ENCODE assay signal across 27 cellular contexts in genomic region chr1:56156937-56157336, GRCh38.
A peak's percentile ranks its signal among the peaks of the same experiment; 100 is the strongest.
DNase-seq lines count a peak whose midpoint lies in the region; ATAC-seq, FAIRE-seq and TF ChIP-seq lines count a peak whose summit lies in the region.
"Had no signal": no experiment of that assay in that cellular context is flagged by ENCODE, and none has a peak within 500 bp of the region (broad histone marks: within the 10 kb centered on the region; RNA-seq: fewer than 3 reads in every experiment).

No MANE protein-coding gene starts in this region.

- H4K20me1 ChIP-seq in H1 (replicated peaks in 1 of 2; ENCODE audit: control insufficient read depth in 1 of 2, insufficient read depth in 2 of 2, low read length in 2 of 2) = no peaks in the 10 kb centered on the region
- H4K20me1 ChIP-seq: BLaER1 had no signal

- H3K27ac ChIP-seq in KOPT-K1 (ENCODE audit: low read depth, low read length, poor library complexity, severe bottlenecking) = peak overlapping the region; percentile 54
- no peak overlapping the region for H3K27ac ChIP-seq in H1 (ENCODE audit: low read depth, low read length)
- peak overlapping the region; percentile 63 to 76 (median 66) for H3K27ac ChIP-seq in thyroid gland
- H3K27ac ChIP-seq in effector memory CD4-positive, alpha-beta T cell (ENCODE audit: insufficient read depth, low read length, poor library complexity, severe bottlenecking) = no peak overlapping the region
- no peak overlapping the region for H3K27ac ChIP-seq in aorta (ENCODE audit: low read depth in 1 of 2, low read length in 2 of 2)
- H3K27ac ChIP-seq: 22Rv1, BLaER1, RWPE1, SJCRH30 had no signal

- no peak overlapping the region for H3K56ac ChIP-seq in H1 (replicated peaks; ENCODE audit: insufficient read length, low read depth, low read length)

- H3K9me3 ChIP-seq in KOPT-K1 (ENCODE audit: insufficient read depth, low read length, poor library complexity, severe bottlenecking) (no peaks in the 10 kb centered on the region), H1 (ENCODE audit: insufficient read depth in 2 of 2, low read depth in 1 of 2, low read length in 1 of 2) (no peaks in the 10 kb centered on the region), thyroid gland (no peaks in the 10 kb centered on the region), aorta (ENCODE audit: control insufficient read depth, low read length) (no peaks in the 10 kb centered on the region)
- no peaks in the 10 kb centered on the region for H3K9me3 ChIP-seq in effector memory CD4-positive, alpha-beta T cell (ENCODE audit: control insufficient read depth, low read length)
- H3K9me3 ChIP-seq: BLaER1, Caco-2, SJCRH30 had no signal

- no peak overlapping the region for H2AFZ ChIP-seq in H1 (ENCODE audit: low read length)

- no peak overlapping the region for H3K14ac ChIP-seq in H1 (ENCODE audit: insufficient read length)

- no peak overlapping the region for H2BK120ac ChIP-seq in H1 (replicated peaks; ENCODE audit: low read depth, low read length)

- H3K79me1 ChIP-seq in H1 (ENCODE audit: low read depth, low read length) = no peaks in the 10 kb centered on the region

- CTCF ChIA-PET in H1 (lab: Charles Lee; ENCODE audit: partially characterized antibody) = interaction anchor here (0.6 kb wide), 1 partner anchor 27 kb away, joined by 3 read pairs; no protein-coding TSS in a partner anchor

- H4K5ac ChIP-seq in H1 (ENCODE audit: insufficient read length, low read depth, low read length) = no peak overlapping the region

- H3K36me3 ChIP-seq in KOPT-K1 (ENCODE audit: insufficient read depth, low read length) (no peaks in the 10 kb centered on the region), H1 (ENCODE audit: control insufficient read depth in 2 of 4, insufficient read depth in 4 of 4, low read length in 3 of 4) (no peaks in the 10 kb centered on the region), thyroid gland (no peaks in the 10 kb centered on the region), aorta (ENCODE audit: control insufficient read depth in 1 of 2, insufficient read depth in 2 of 2, low read length in 1 of 2) (no peaks in the 10 kb centered on the region)
- H3K36me3 ChIP-seq in effector memory CD4-positive, alpha-beta T cell (ENCODE audit: control insufficient read depth, insufficient read depth, low read length) = no peaks in the 10 kb centered on the region
- H3K36me3 ChIP-seq: BLaER1, SJCRH30 had no signal

- DNase-seq in NCI-H2029 (lab: John Stamatoyannopoulos, UW) = peak; percentile 39
- DNase-seq in NCI-H2029 treated with DMSO at 0.1 percent for 48 hours (lab: John Stamatoyannopoulos, UW) = no peak
- DNase-seq in H1 (ENCODE audit: low read depth in 1 of 2, low spot score in 2 of 2) = no peak
- DNase-seq in thyroid gland = peak; percentile 50 to 56
- no peak for DNase-seq in effector memory CD4-positive, alpha-beta T cell
- no peak for DNase-seq in aorta
- DNase-seq: ACHN; Caco-2; CD4-positive, alpha-beta T cell; DMS 273 treated with DMSO at 0.1 percent for 48 hours; DMS79 treated with DMSO at 0.1 percent for 48 hours; H7; MM.1S; NCI-H1048; NCI-H1417 treated with DMSO at 0.1 percent for 48 hours; NCI-H187; NCI-H226; NCI-H526; SJCRH30; T-cell had no signal

- WGBS in H1 (ENCODE audit: extremely low coverage in 1 of 2, insufficient coverage in 1 of 2, insufficient read length in 1 of 2, insufficient replicate concordance in 2 of 2, low coverage in 1 of 2, low lambda C conversion rate in 2 of 2, missing lambda C conversion rate in 1 of 2), 2 experiments = 86% methylated on average over 6 of the region's 6 CpGs; no CpG with 5 or more reads in 1 of the 2 experiments
- WGBS in thyroid gland, 2 donors = 73 to 76% methylated on average over 6 of the region's 6 CpGs
- 77% methylated on average over 6 of the region's 6 CpGs for WGBS in aorta, 2 donors

- H3K23ac ChIP-seq in H1 (ENCODE audit: insufficient read length) = no peak overlapping the region

- H3K9ac ChIP-seq in H1 (replicated peaks in 1 of 4; ENCODE audit: extremely low read depth in 1 of 4, low read depth in 3 of 4, low read length in 3 of 4) = no peak overlapping the region
- H3K9ac ChIP-seq: BLaER1 had no signal

- no peak overlapping the region for H2BK5ac ChIP-seq in H1 (ENCODE audit: low read depth, low read length)

- no peak; a peak in 1 of 4 replicates for TF ChIP-seq RAD21 in H1 (IDR thresholded peaks at IDR 0.05 in 1 of 2, conservative IDR thresholded peaks at IDR 0.05 in 1 of 2; ENCODE audit: low read depth in 2 of 2, low read length in 2 of 2)

- H2BK20ac ChIP-seq in H1 (ENCODE audit: low read length) = peak overlapping the region; percentile 28; the same call in 1 of the 2 replicates

- H2AK5ac ChIP-seq in H1 (ENCODE audit: low read depth, low read length) = no peak overlapping the region

- H3K79me2 ChIP-seq in H1 (ENCODE audit: control insufficient read depth in 1 of 2, insufficient read depth in 2 of 2, low read length in 2 of 2) = no peaks in the 10 kb centered on the region

- TF ChIP-seq POLR2A in H1 (IDR thresholded peaks at IDR 0.05; ENCODE audit: control extremely low read depth in 1 of 2, low read depth in 2 of 2, low read length in 2 of 2) (no peak), thyroid gland (IDR thresholded peaks at IDR 0.05) (no peak)

- POLR2A ChIA-PET in H1 (lab: Charles Lee; ENCODE audit: partially characterized antibody) = no interaction called here

- H3K4ac ChIP-seq in H1 (replicated peaks; ENCODE audit: insufficient read length, low read depth, low read length) = no peak overlapping the region

- H2BK15ac ChIP-seq in H1 (ENCODE audit: low read length) = no peak overlapping the region

- H3K23me2 ChIP-seq in H1 (ENCODE audit: low read depth, low read length) = peaks cover 4% of the 10 kb centered on the region; the same call in 1 of the 2 replicates

- H2BK12ac ChIP-seq in H1 (ENCODE audit: low read depth, low read length) = no peak overlapping the region

- FAIRE-seq in H1 (lab: Jason Lieb, UNC) = no peak
- FAIRE-seq: GM18507, GM19239 had no signal

- TF ChIP-seq CTCF in H1 (IDR thresholded peaks at IDR 0.05; ENCODE audit: control extremely low read depth in 1 of 3, insufficient read depth in 1 of 3, low read depth in 1 of 3, low read length in 3 of 3) = no peak
- TF ChIP-seq CTCF in thyroid gland (IDR thresholded peaks at IDR 0.05) = no peak

- no peak overlapping the region for H3K4me3 ChIP-seq in H1 (ENCODE audit: extremely low read depth in 1 of 4, insufficient read depth in 2 of 4, low read depth in 3 of 4, low read length in 4 of 4)
- H3K4me3 ChIP-seq in thyroid gland (replicated peaks in 1 of 3) = no peak overlapping the region
- no peak overlapping the region for H3K4me3 ChIP-seq in effector memory CD4-positive, alpha-beta T cell (ENCODE audit: insufficient read depth, low read depth, low read length, poor library complexity, severe bottlenecking)
- no peak overlapping the region for H3K4me3 ChIP-seq in aorta (ENCODE audit: low read length in 2 of 2)
- H3K4me3 ChIP-seq: BLaER1, SJCRH30 had no signal

- TF ChIP-seq EP300 in H1 (IDR thresholded peaks at IDR 0.05; ENCODE audit: borderline replicate concordance in 1 of 2, low read depth in 2 of 2, low read length in 2 of 2) = no peak

- no peak overlapping the region for H4K8ac ChIP-seq in H1 (ENCODE audit: extremely low read depth, insufficient read depth, low read length)

- H4K91ac ChIP-seq in H1 (replicated peaks; ENCODE audit: insufficient read length, low read length) = no peak overlapping the region

- H3K18ac ChIP-seq in H1 (ENCODE audit: extremely low read depth, low read length) = no peak overlapping the region

- ATAC-seq in aorta (ENCODE audit: low FRiP score) = no peak
- no peak for ATAC-seq in HG02678 (IDR thresholded peaks at IDR 0.05; ENCODE audit: unreplicated experiment)
- ATAC-seq: T-cell had no signal

- H3K27me3 ChIP-seq in H1 (replicated peaks in 1 of 4; ENCODE audit: control insufficient read depth in 3 of 4, extremely low read depth in 1 of 4, insufficient read depth in 3 of 4, low read length in 3 of 4) (no peaks in the 10 kb centered on the region), thyroid gland (no peaks in the 10 kb centered on the region), aorta (ENCODE audit: control insufficient read depth in 1 of 2, insufficient read depth in 2 of 2, low read length in 1 of 2) (no peaks in the 10 kb centered on the region)
- no peaks in the 10 kb centered on the region for H3K27me3 ChIP-seq in effector memory CD4-positive, alpha-beta T cell (replicated peaks; ENCODE audit: control insufficient read depth, insufficient read depth, low read length, poor library complexity, severe bottlenecking)
- H3K27me3 ChIP-seq: BLaER1, SJCRH30 had no signal

- H3K4me2 ChIP-seq in H1 (ENCODE audit: insufficient read depth in 1 of 2, low read depth in 2 of 2, low read length in 2 of 2) = no peak overlapping the region
- H3K4me2 ChIP-seq: BLaER1 had no signal

- intact Hi-C loops in thyroid gland (cut with DNase I) = loop anchor here (10.0 kb wide), 1 partner anchor 782 kb away; no protein-coding TSS in a partner anchor
- intact Hi-C loops in aorta (cut with DNase I) = no loop called here

- no peaks in the 10 kb centered on the region; a peak in 1 of 7 replicates for H3K4me1 ChIP-seq in H1 (replicated peaks in 1 of 4; ENCODE audit: control insufficient read depth in 3 of 4, insufficient read depth in 4 of 4, low read length in 3 of 4)
- H3K4me1 ChIP-seq in thyroid gland = peaks cover 36 to 40% of the 10 kb centered on the region in 2 donors
- no peaks in the 10 kb centered on the region for H3K4me1 ChIP-seq in effector memory CD4-positive, alpha-beta T cell (ENCODE audit: control insufficient read depth, insufficient read depth, low read length, poor library complexity, severe bottlenecking)
- H3K4me1 ChIP-seq in aorta (ENCODE audit: control insufficient read depth in 1 of 2, insufficient read depth in 2 of 2, low read length in 2 of 2) = peaks cover 0 to 2% of the 10 kb centered on the region in 2 donors
- H3K4me1 ChIP-seq: Caco-2, SJCRH30 had no signal

TF ChIP-seq in H1, 55 proteins besides CTCF, POLR2A, EP300 and RAD21 (continues in another document):
- TF ChIP-seq ASH2L (IDR thresholded peaks at IDR 0.05; ENCODE audit: low read length) = no peak
- TF ChIP-seq, protein P1, sequence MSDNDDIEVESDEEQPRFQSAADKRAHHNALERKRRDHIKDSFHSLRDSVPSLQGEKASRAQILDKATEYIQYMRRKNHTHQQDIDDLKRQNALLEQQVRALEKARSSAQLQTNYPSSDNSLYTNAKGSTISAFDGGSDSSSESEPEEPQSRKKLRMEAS (IDR thresholded peaks at IDR 0.05) = no peak
- no peak for TF ChIP-seq CTBP2 (IDR thresholded peaks at IDR 0.05; ENCODE audit: borderline replicate concordance, insufficient read depth, insufficient read length, low read length)
- no peak for TF ChIP-seq POU5F1 (IDR thresholded peaks at IDR 0.05; ENCODE audit: low read depth, low read length)
- TF ChIP-seq POLR2AphosphoS5 (IDR thresholded peaks at IDR 0.05; ENCODE audit: low read depth, low read length) = no peak
- no peak for TF ChIP-seq SP2 (IDR thresholded peaks at IDR 0.05; ENCODE audit: low read length)
- TF ChIP-seq SIX5 (IDR thresholded peaks at IDR 0.05; ENCODE audit: low read depth, low read length) = no peak
- TF ChIP-seq HDAC6 (IDR thresholded peaks at IDR 0.05; ENCODE audit: low read depth, low read length) = no peak
- no peak for TF ChIP-seq RNF2 (IDR thresholded peaks at IDR 0.05; ENCODE audit: borderline replicate concordance, low read depth, low read length, missing control alignments, poor library complexity, severe bottlenecking)
- TF ChIP-seq BRCA1 (IDR thresholded peaks at IDR 0.05; ENCODE audit: low read depth, low read length) = no peak

Comparison
In these comparisons a context has a peak if more than half of its experiments do, and no peak if none do; other contexts are left out.
1. DNase-seq: peak in NCI-H2029 (single experiment) and thyroid gland (2 of 2); none in NCI-H2029 treated with DMSO at 0.1 percent for 48 hours (single experiment), H1 (0 of 2), effector memory CD4-positive, alpha-beta T cell (0 of 3) and aorta (0 of 2).
2. H3K27ac ChIP-seq: peak in KOPT-K1 (single experiment) and thyroid gland (3 of 3); none in H1 (single experiment), effector memory CD4-positive, alpha-beta T cell (single experiment) and aorta (0 of 2).